Comparison of ENCODE assay signal across 8 cellular contexts in genomic region chr6:79868098-79868722, GRCh38.
DNase-seq lines count a peak whose midpoint lies in the region; ATAC-seq and TF ChIP-seq lines count a peak whose summit lies in the region.

No MANE protein-coding gene starts in this region.

- peaks cover 10% of the 10 kb centered on the region for H3K4me1 Mint-ChIP-seq in activated T-helper 2 cell treated with anti-CD3 and anti-CD28 coated beads, Interferon-gamma antibody, Interleukin-2, Interleukin-4, amounts not matched to agents 10 μg/mL and 5 μg/mL and 100 μg/mL, durations not matched to agents 14 hours and 24 hours and 36 hours (ENCODE audit: low read depth)

- DNase-seq in GM10248 (ENCODE audit: extremely low spot score) (peak; percentile 54), HS-27A (ENCODE audit: low read depth) (peak; percentile 17), NCI-H510A treated with DMSO at 0.1 percent for 48 hours (lab: John Stamatoyannopoulos, UW) (peak; percentile 54), heart right ventricle (peak in 1 of 2 donors; percentile 25), retina (peak; percentile 90)
- peak; percentile 21 for DNase-seq in activated T-helper 2 cell treated with anti-CD3 and anti-CD28 coated beads, Interferon-gamma antibody, Interleukin-2, Interleukin-4, amounts not matched to agents 10 μg/mL and 5 μg/mL and 100 μg/mL, durations not matched to agents 14 hours and 24 hours and 36 hours (ENCODE audit: low spot score)

- H3K4me3 ChIP-seq in ACC112 (ENCODE audit: low read depth, low read length) (peak overlapping the region; percentile 54), heart right ventricle (no peak overlapping the region)

- H3K27me3 ChIP-seq in ACC112 (ENCODE audit: insufficient read depth, low read length) (no peaks in the 10 kb centered on the region), heart right ventricle (peaks cover 0 to 6% (median 0%) of the 10 kb centered on the region in 7 donors)

- peak overlapping the region; percentile 47 for H2AFZ ChIP-seq in ACC112 (ENCODE audit: low read length, unreplicated experiment)

- H3K9me3 Mint-ChIP-seq in activated T-helper 2 cell treated with anti-CD3 and anti-CD28 coated beads, Interferon-gamma antibody, Interleukin-2, Interleukin-4, amounts not matched to agents 10 μg/mL and 5 μg/mL and 100 μg/mL, durations not matched to agents 14 hours and 24 hours and 36 hours = no peaks in the 10 kb centered on the region

- CTCF ChIA-PET in GM10248 (lab: Yijun Ruan, JAX) = interaction anchor here (0.6 to 3.9 kb wide), 23 partner anchors 8 to 318 kb away, joined by 3 to 33 read pairs (median 3); no protein-coding TSS in a partner anchor

- H3K4me3 Mint-ChIP-seq in activated T-helper 2 cell treated with anti-CD3 and anti-CD28 coated beads, Interferon-gamma antibody, Interleukin-2, Interleukin-4, amounts not matched to agents 10 μg/mL and 5 μg/mL and 100 μg/mL, durations not matched to agents 14 hours and 24 hours and 36 hours (ENCODE audit: low read depth) = no peak overlapping the region

- ATAC-seq in heart right ventricle (peak in 1 of 8 donors; percentile 48), HG03342 (IDR thresholded peaks at IDR 0.05; ENCODE audit: unreplicated experiment) (no peak)

- H3K4me1 ChIP-seq in ACC112 (ENCODE audit: control insufficient read depth, insufficient read depth, low read length, unreplicated experiment) (no peaks in the 10 kb centered on the region), heart right ventricle (peaks cover 0 to 14% (median 0%) of the 10 kb centered on the region in 9 donors)

- H3K36me3 Mint-ChIP-seq in activated T-helper 2 cell treated with anti-CD3 and anti-CD28 coated beads, Interferon-gamma antibody, Interleukin-2, Interleukin-4, amounts not matched to agents 10 μg/mL and 5 μg/mL and 100 μg/mL, durations not matched to agents 14 hours and 24 hours and 36 hours (ENCODE audit: low read depth) = no peaks in the 10 kb centered on the region

- H3K79me2 ChIP-seq in ACC112 (ENCODE audit: control insufficient read depth, insufficient read depth, low read length, unreplicated experiment) = no peaks in the 10 kb centered on the region

- no peaks in the 10 kb centered on the region for H3K36me3 ChIP-seq in ACC112 (ENCODE audit: insufficient read depth, low read length)
- H3K36me3 ChIP-seq in heart right ventricle = no peaks in the 10 kb centered on the region

- intact Hi-C loops in activated T-helper 2 cell treated with anti-CD3 and anti-CD28 coated beads, Interferon-gamma antibody, Interleukin-2, Interleukin-4, amounts not matched to agents 10 μg/mL and 5 μg/mL and 100 μg/mL, durations not matched to agents 14 hours and 24 hours and 36 hours (cut with micrococcal nuclease) = loop anchor here (1.0 to 5.0 kb wide), 2 partner anchors 90 to 134 kb away; partner anchors contain the start of gene TTK
- intact Hi-C loops in heart right ventricle (cut with DNase I) = loop anchor here in 8 of 10 donors (2.0 to 5.0 kb wide), 2 partner anchors 89 to 91 kb away; no protein-coding TSS in a partner anchor

- H3K9me3 ChIP-seq in heart right ventricle = no peaks in the 10 kb centered on the region

- no peak overlapping the region for H3K27ac Mint-ChIP-seq in activated T-helper 2 cell treated with anti-CD3 and anti-CD28 coated beads, Interferon-gamma antibody, Interleukin-2, Interleukin-4, amounts not matched to agents 10 μg/mL and 5 μg/mL and 100 μg/mL, durations not matched to agents 14 hours and 24 hours and 36 hours

- H3K27me3 Mint-ChIP-seq in activated T-helper 2 cell treated with anti-CD3 and anti-CD28 coated beads, Interferon-gamma antibody, Interleukin-2, Interleukin-4, amounts not matched to agents 10 μg/mL and 5 μg/mL and 100 μg/mL, durations not matched to agents 14 hours and 24 hours and 36 hours (ENCODE audit: low read depth) = peaks cover 14% of the 10 kb centered on the region

- POLR2A ChIA-PET in GM10248 (lab: Yijun Ruan, JAX) = no interaction called here

- H3K27ac ChIP-seq in ACC112 (ENCODE audit: low read depth, low read length) = no peak overlapping the region
- H3K27ac ChIP-seq in heart right ventricle = no peak overlapping the region

- TF ChIP-seq CTCF in GM10248 (IDR thresholded peaks at IDR 0.05; ENCODE audit: control extremely low read depth, extremely low read depth, low read depth, missing control alignments) = peak; percentile 51
- peak in 8 of 9 donors; percentile 41 to 66 (median 50) for TF ChIP-seq CTCF in heart right ventricle (IDR thresholded peaks at IDR 0.05)

- WGBS in heart right ventricle, 2 donors = 38 to 39% methylated on average over 12 of the region's 12 CpGs
